In genomic region chr16:10495031-10495345, GRCh38 we compare ENCODE assay signal across 1 cellular context.
A peak's percentile ranks its signal among the peaks of the same experiment; 100 is the strongest.
TF ChIP-seq lines count a peak whose summit lies in the region.

No MANE protein-coding gene starts in this region.

TF ChIP-seq in GM12878, 131 proteins besides CTCF, POLR2A, EP300 and RAD21 (continued from another document):
- TF ChIP-seq ZBTB33 (IDR thresholded peaks at IDR 0.05): peak; percentile 67; the same call in 1 of the 2 replicates
- no peak for TF ChIP-seq DPF2 (IDR thresholded peaks at IDR 0.05)
- TF ChIP-seq STAT3 (IDR thresholded peaks at IDR 0.05; ENCODE audit: low read depth, low read length): no peak
- no peak for TF ChIP-seq KAT2A (conservative IDR thresholded peaks at IDR 0.05; ENCODE audit: control insufficient read depth, low read depth, low read length)
- TF ChIP-seq ELK1 (IDR thresholded peaks at IDR 0.05; ENCODE audit: low read depth, low read length): no peak
- TF ChIP-seq NFIC (IDR thresholded peaks at IDR 0.05; ENCODE audit: low read depth, low read length): no peak
- TF ChIP-seq RELB (IDR thresholded peaks at IDR 0.05; ENCODE audit: low read depth): no peak
- TF ChIP-seq ATF2 (IDR thresholded peaks at IDR 0.05; ENCODE audit: low read length): no peak
- TF ChIP-seq SP1 (IDR thresholded peaks at IDR 0.05; ENCODE audit: low read depth, low read length): no peak
- TF ChIP-seq PAX8 (IDR thresholded peaks at IDR 0.05): no peak
- TF ChIP-seq ZBED1 (IDR thresholded peaks at IDR 0.05; ENCODE audit: borderline replicate concordance): no peak
- TF ChIP-seq KLF5 (IDR thresholded peaks at IDR 0.05; ENCODE audit: partially characterized antibody): peak; percentile 51
- TF ChIP-seq CBX5 (IDR thresholded peaks at IDR 0.05; ENCODE audit: low read depth): peak; percentile 56; the same call in 1 of the 2 replicates
- TF ChIP-seq RELA (IDR thresholded peaks at IDR 0.05; ENCODE audit: borderline replicate concordance, partially characterized antibody): no peak
